ENCODE assay signal across 10 cellular contexts in genomic region chr13:101474419-101474957, GRCh38. TPM values are rescaled to one million over a fixed set of nuclear protein-coding genes. Genes with fewer than 3 reads are reported as not detected.
DNase-seq lines count a peak whose midpoint lies in the region; FAIRE-seq and TF ChIP-seq lines count a peak whose summit lies in the region.
"Had no signal": no experiment of that assay in that cellular context is flagged by ENCODE, and none has a peak within 500 bp of the region (broad histone marks: within the 10 kb centered on the region; RNA-seq: fewer than 3 reads in every experiment).

No MANE protein-coding gene starts in this region.

- H4K20me1 ChIP-seq in mammary epithelial cell (ENCODE audit: insufficient read depth, low read length): no peaks in the 10 kb centered on the region

- FAIRE-seq in H54 (lab: Jason Lieb, UNC): no peak

- no peak overlapping the region for H3K4me3 ChIP-seq in AG09309 (ENCODE audit: control insufficient read depth, low read depth, low read length)
- H3K4me3 ChIP-seq in mammary epithelial cell (replicated peaks in 1 of 3; ENCODE audit: insufficient read depth in 1 of 3, low read depth in 2 of 3, low read length in 3 of 3): no peak overlapping the region
- no peak overlapping the region for H3K4me3 ChIP-seq in CD4-positive, alpha-beta memory T cell (ENCODE audit: low read length in 2 of 2)

- no peaks in the 10 kb centered on the region for H3K4me1 Mint-ChIP-seq in CD4-positive, alpha-beta memory T cell

- H3K79me2 ChIP-seq in mammary epithelial cell (ENCODE audit: insufficient read depth, low read length): no peaks in the 10 kb centered on the region

- peaks cover 18% of the 10 kb centered on the region for H3K4me1 ChIP-seq in mammary epithelial cell (ENCODE audit: insufficient read depth, low read length)
- no peaks in the 10 kb centered on the region for H3K4me1 ChIP-seq in CD4-positive, alpha-beta memory T cell (ENCODE audit: insufficient read depth, low read length)

- H3K4me3 Mint-ChIP-seq in CD4-positive, alpha-beta memory T cell: no peak overlapping the region
- H3K4me3 Mint-ChIP-seq: T-helper 1 cell treated with Interleukin-12 subunit alpha and Interleukin-12 subunit beta and Interleukin-4 antibody, amounts not matched to agents 30 μg/mL and 1 μg/mL, for 36 hours had no signal

- whole genome bisulfite sequencing in mammary epithelial cell (ENCODE audit: low coverage, missing lambda C conversion rate): 25% methylated on average over 2 of the region's 2 CpGs

- H3K36me3 ChIP-seq in mammary epithelial cell (ENCODE audit: insufficient read depth, low read length): no peaks in the 10 kb centered on the region
- no peaks in the 10 kb centered on the region for H3K36me3 ChIP-seq in CD4-positive, alpha-beta memory T cell (ENCODE audit: insufficient read depth, low read length)

- POLR2A ChIA-PET in CD4-positive, alpha-beta memory T cell (lab: Charles Lee; ENCODE audit: partially characterized antibody): no interaction called here

- no peaks in the 10 kb centered on the region for H3K9me3 ChIP-seq in mammary epithelial cell (replicated peaks; ENCODE audit: insufficient read depth, low read length)
- H3K9me3 ChIP-seq in CD4-positive, alpha-beta memory T cell (ENCODE audit: control insufficient read depth in 1 of 2, low read length in 2 of 2): no peaks in the 10 kb centered on the region

- H3K9ac ChIP-seq in mammary epithelial cell (ENCODE audit: insufficient read depth, low read length): no peak overlapping the region

- TF ChIP-seq POLR2A in H54 (IDR thresholded peaks at IDR 0.05; ENCODE audit: low read depth, low read length): no peak

- H2AFZ ChIP-seq in mammary epithelial cell (ENCODE audit: low read depth, low read length): no peak overlapping the region

- in situ Hi-C loops in mammary epithelial cell (cut with MboI; ENCODE audit: low sequenced_read_pairs in 2 of 2): loop anchor here in 1 of 2 donors (5.0 kb wide), 1 partner anchor 327 kb away; no protein-coding TSS in a partner anchor

- peak; percentile 67 for DNase-seq in AG09309 (ENCODE audit: low read depth)
- peak; percentile 15 for DNase-seq in NCI-H146 treated with DMSO at 0.1 percent for 48 hours (lab: John Stamatoyannopoulos, UW; ENCODE audit: unreplicated experiment)
- DNase-seq in mammary epithelial cell: no peak
- peak; percentile 70 for DNase-seq in left kidney (ENCODE audit: low read depth, low spot score)
- no peak for DNase-seq in H54 (ENCODE audit: insufficient read length, low spot score)
- DNase-seq in SKM-1 treated with dmso at 0.1 percent for 144 hours (lab: John Stamatoyannopoulos, UW; ENCODE audit: unreplicated experiment): no peak
- DNase-seq in CD4-positive, alpha-beta memory T cell: no peak
- DNase-seq in iPS-NIHi7 (ENCODE audit: extremely low spot score): no peak
- DNase-seq: effector CD4-positive, alpha-beta T cell had no signal

- CTCF ChIA-PET in mammary epithelial cell (lab: Charles Lee; ENCODE audit: low non-redundant PET): interaction anchor here (0.6 to 1.3 kb wide), 2 partner anchors 330 to 901 kb away, joined by 3 to 7 read pairs; no protein-coding TSS in a partner anchor
- CTCF ChIA-PET in CD4-positive, alpha-beta memory T cell (lab: Charles Lee; ENCODE audit: partially characterized antibody): no interaction called here

- no peak overlapping the region for H3K27ac ChIP-seq in mammary epithelial cell (ENCODE audit: insufficient read depth, low read depth, low read length)
- H3K27ac ChIP-seq in CD4-positive, alpha-beta memory T cell (ENCODE audit: low read depth, low read length): no peak overlapping the region

- intact Hi-C loops in mammary epithelial cell (cut with micrococcal nuclease): loop anchor here (1.0 kb wide), 3 partner anchors 176 to 329 kb away; no protein-coding TSS in a partner anchor
- intact Hi-C loops in CD4-positive, alpha-beta memory T cell (cut with micrococcal nuclease): no loop called here

- H3K27ac Mint-ChIP-seq in CD4-positive, alpha-beta memory T cell: no peak overlapping the region
- H3K27ac Mint-ChIP-seq: T-helper 1 cell treated with Interleukin-12 subunit alpha and Interleukin-12 subunit beta and Interleukin-4 antibody, amounts not matched to agents 30 μg/mL and 1 μg/mL, for 36 hours had no signal

- peaks cover 0 to 3% (median 0%) of the 10 kb centered on the region in 8 donors for H3K9me3 Mint-ChIP-seq in CD4-positive, alpha-beta memory T cell
- H3K9me3 Mint-ChIP-seq: T-helper 1 cell treated with Interleukin-12 subunit alpha and Interleukin-12 subunit beta and Interleukin-4 antibody, amounts not matched to agents 30 μg/mL and 1 μg/mL, for 36 hours had no signal

- peaks cover 4 to 12% of the 10 kb centered on the region in 2 donors for H3K27me3 Mint-ChIP-seq in CD4-positive, alpha-beta memory T cell

- peak; percentile 54 for TF ChIP-seq CTCF in AG09309 (IDR thresholded peaks at IDR 0.05; ENCODE audit: control insufficient read depth, insufficient read depth, low read depth, low read length, missing control alignments)
- TF ChIP-seq CTCF in mammary epithelial cell (conservative IDR thresholded peaks at IDR 0.05 in 1 of 2, IDR thresholded peaks at IDR 0.05 in 1 of 2; ENCODE audit: extremely low read depth in 1 of 2, insufficient read depth in 1 of 2, low read depth in 1 of 2, low read length in 2 of 2): peak; percentile 40 to 55

- dilution Hi-C loops in mammary epithelial cell (cut with HindIII; ENCODE audit: low sequenced_read_pairs): no loop called here

- H3K36me3 Mint-ChIP-seq in CD4-positive, alpha-beta memory T cell: no peaks in the 10 kb centered on the region

- BruUV-seq in mammary epithelial cell (replicated peaks; lab: Mats Ljungman, UMichigan): no TSS peak

- no peaks in the 10 kb centered on the region for H3K27me3 ChIP-seq in mammary epithelial cell (ENCODE audit: insufficient read depth, low read length)
- H3K27me3 ChIP-seq in CD4-positive, alpha-beta memory T cell (ENCODE audit: insufficient read depth, low read length): no peaks in the 10 kb centered on the region

- H3K4me2 ChIP-seq in mammary epithelial cell (ENCODE audit: insufficient read depth, low read depth, low read length): no peak overlapping the region

RNA-seq across cellular contexts. Expression of gene ITGBL1, which starts 22.0 kb away (rescaled TPM):
- total RNA-seq in mammary epithelial cell: 10 to 100 TPM in 1 of 2 donors, 1 to 10 TPM in 1; 5.5 to 16.7 TPM
- polyA plus RNA-seq in mammary epithelial cell: 0.23 TPM
- polyA minus RNA-seq in mammary epithelial cell: 5.1 TPM
- not detected for total RNA-seq in CD4-positive, alpha-beta memory T cell
- not detected for polyA plus RNA-seq in CD4-positive, alpha-beta memory T cell

RNA-seq across cellular contexts. Expression of gene NALCN, which starts 58.2 kb away (rescaled TPM):
- 1 to 10 TPM; 2.4 to 4.5 TPM for total RNA-seq in mammary epithelial cell
- 0.91 TPM for polyA plus RNA-seq in mammary epithelial cell
- polyA minus RNA-seq in mammary epithelial cell: not detected
- not detected for total RNA-seq in CD4-positive, alpha-beta memory T cell
- not detected for polyA plus RNA-seq in CD4-positive, alpha-beta memory T cell

Comparison
In these comparisons a context has a peak if more than half of its experiments do, and no peak if none do; other contexts are left out.
1. DNase-seq: peak in AG09309 (single experiment), NCI-H146 treated with DMSO at 0.1 percent for 48 hours (single experiment) and left kidney (single experiment); none in mammary epithelial cell (single experiment), H54 (single experiment), SKM-1 treated with dmso at 0.1 percent for 144 hours (single experiment), CD4-positive, alpha-beta memory T cell (0 of 5) and iPS-NIHi7 (single experiment).
2. RNA of gene ITGBL1, which starts 22.0 kb away (total RNA-seq): 5.5 to 16.7 TPM in mammary epithelial cell; not detected in CD4-positive, alpha-beta memory T cell; every median in the first group is over 4 times any median in the second.